Comparison of ENCODE assay signal across 13 cellular contexts in genomic region chr2:105081006-105081701, GRCh38.
DNase-seq lines count a peak whose midpoint lies in the region; ATAC-seq and TF ChIP-seq lines count a peak whose summit lies in the region.
"Had no signal": no experiment of that assay in that cellular context is flagged by ENCODE, and none has a peak within 500 bp of the region (broad histone marks: within the 10 kb centered on the region; RNA-seq: fewer than 3 reads in every experiment).

No MANE protein-coding gene starts in this region.

- no peaks in the 10 kb centered on the region for H3K36me3 ChIP-seq in endocrine pancreas (ENCODE audit: control insufficient read depth, insufficient read depth, low read length)
- H3K36me3 ChIP-seq: upper lobe of right lung had no signal

- H3K27ac Mint-ChIP-seq in nephron, result peak overlapping the region; percentile 10 to 20 (median 19)

- peaks cover 34% of the 10 kb centered on the region for H3K4me1 Mint-ChIP-seq in nephron

- H3K36me3 Mint-ChIP-seq in nephron (ENCODE audit: low read depth), result peaks cover 8% of the 10 kb centered on the region

- peak; percentile 19 for DNase-seq in DMS 273 treated with DMSO at 0.1 percent for 48 hours (lab: John Stamatoyannopoulos, UW)
- peak; percentile 78 for DNase-seq in NCI-H69 (lab: John Stamatoyannopoulos, UW)
- DNase-seq in epidermal melanocyte (ENCODE audit: insufficient read length, low spot score), result no peak
- no peak for DNase-seq in NCI-H526 (lab: John Stamatoyannopoulos, UW)
- DNase-seq: hypothalamus, NCI-H1092, NCI-H510A treated with DMSO at 0.1 percent for 48 hours, T-helper 2 cell, upper lobe of right lung had no signal

- no peak for ATAC-seq in HG03432 (IDR thresholded peaks at IDR 0.05; ENCODE audit: unreplicated experiment)
- ATAC-seq in HG02759 (IDR thresholded peaks at IDR 0.05; ENCODE audit: unreplicated experiment), result no peak
- ATAC-seq: upper lobe of right lung had no signal

- no peaks in the 10 kb centered on the region for H3K27me3 ChIP-seq in endocrine pancreas (ENCODE audit: control insufficient read depth, insufficient read depth, low read length)
- H3K27me3 ChIP-seq: upper lobe of right lung had no signal

- H3K4me3 Mint-ChIP-seq in nephron, result peak overlapping the region in 2 of 3 experiments; percentile 0 to 5

- H3K27me3 Mint-ChIP-seq in nephron (ENCODE audit: low read depth), result no peaks in the 10 kb centered on the region

- H3K4me3 ChIP-seq in endocrine pancreas (ENCODE audit: control insufficient read depth, insufficient read depth, low read length), result peak overlapping the region; percentile 44
- H3K4me3 ChIP-seq: upper lobe of right lung had no signal

- H3K9me3 Mint-ChIP-seq in nephron, result no peaks in the 10 kb centered on the region

- peak overlapping the region; percentile 41 for H3K9ac ChIP-seq in endocrine pancreas (ENCODE audit: control insufficient read depth, insufficient read depth, low read length)

- H3K9me3 ChIP-seq in endocrine pancreas (ENCODE audit: control insufficient read depth, low read length), result no peaks in the 10 kb centered on the region
- H3K9me3 ChIP-seq: upper lobe of right lung had no signal

- H3K4me1 ChIP-seq in endocrine pancreas (ENCODE audit: control insufficient read depth, insufficient read depth, low read length), result peaks cover 4% of the 10 kb centered on the region
- H3K4me1 ChIP-seq: upper lobe of right lung had no signal

- TF ChIP-seq CTCF in nephron (IDR thresholded peaks at IDR 0.05; ENCODE audit: unreplicated experiment in 3 of 3), result no peak

Comparison
In these comparisons a context has a peak if more than half of its experiments do, and no peak if none do; other contexts are left out.
1. DNase-seq: peak in DMS 273 treated with DMSO at 0.1 percent for 48 hours (single experiment) and NCI-H69 (single experiment); none in epidermal melanocyte (single experiment) and NCI-H526 (0 of 2).